1 cellular context compared by ENCODE assay signal in the genomic region with DNA sequence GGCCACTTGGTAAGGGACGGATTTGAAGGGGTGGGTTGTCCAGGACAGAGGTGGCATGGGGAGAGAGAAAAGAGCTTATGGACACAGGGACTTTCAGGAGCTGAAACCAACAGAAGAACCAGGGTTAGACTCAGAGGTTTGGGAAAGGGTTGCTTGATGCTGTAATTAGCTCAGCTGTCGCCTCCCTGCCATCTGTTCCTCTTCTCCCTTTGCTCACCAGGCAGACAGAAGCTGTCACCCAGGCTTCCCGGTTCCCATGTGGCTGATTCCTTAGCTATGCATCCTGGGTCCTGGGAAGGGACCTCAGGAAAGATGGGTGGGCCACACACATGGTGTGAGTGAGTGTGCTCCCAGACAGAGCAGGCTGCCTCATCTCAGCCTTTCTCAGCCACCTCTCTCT.
TF ChIP-seq lines count a peak whose summit lies in the region.

No MANE protein-coding gene starts in this region.

TF ChIP-seq in H1, 55 proteins besides CTCF, POLR2A, EP300 and RAD21 (continued from another document):
- no peak for TF ChIP-seq CHD1 (IDR thresholded peaks at IDR 0.05; ENCODE audit: low read depth, low read length)
- TF ChIP-seq MAFK (IDR thresholded peaks at IDR 0.05; ENCODE audit: low read depth, low read length), result no peak
- no peak for TF ChIP-seq GABPA (IDR thresholded peaks at IDR 0.05; ENCODE audit: borderline replicate concordance, insufficient read depth, low read length)
- no peak for TF ChIP-seq TEAD4 (IDR thresholded peaks at IDR 0.05; ENCODE audit: low read depth, low read length)
- TF ChIP-seq BCL11A (IDR thresholded peaks at IDR 0.05; ENCODE audit: low read depth in 2 of 2, low read length in 2 of 2), result no peak
- no peak for TF ChIP-seq ASH2L (IDR thresholded peaks at IDR 0.05; ENCODE audit: low read length)
- TF ChIP-seq SIRT6 (IDR thresholded peaks at IDR 0.05; ENCODE audit: low read length), result no peak
- no peak for TF ChIP-seq RNF2 (IDR thresholded peaks at IDR 0.05; ENCODE audit: borderline replicate concordance, low read depth, low read length, missing control alignments, poor library complexity, severe bottlenecking)
- TF ChIP-seq, protein P1, sequence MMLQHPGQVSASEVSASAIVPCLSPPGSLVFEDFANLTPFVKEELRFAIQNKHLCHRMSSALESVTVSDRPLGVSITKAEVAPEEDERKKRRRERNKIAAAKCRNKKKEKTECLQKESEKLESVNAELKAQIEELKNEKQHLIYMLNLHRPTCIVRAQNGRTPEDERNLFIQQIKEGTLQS (IDR thresholded peaks at IDR 0.05; ENCODE audit: insufficient read depth, low read depth, low read length), result no peak
TF ChIP-seq in H1: peak in this region for 0.
